In genomic region chr1:221708987-221709386, GRCh38 we compare ENCODE assay signal across 9 cellular contexts. TPM values are rescaled to one million over a fixed set of nuclear protein-coding genes. Genes with fewer than 3 reads are reported as not detected.
DNase-seq lines count a peak whose midpoint lies in the region; ATAC-seq and TF ChIP-seq lines count a peak whose summit lies in the region.
"Had no signal": no experiment of that assay in that cellular context is flagged by ENCODE, and none has a peak within 500 bp of the region (broad histone marks: within the 10 kb centered on the region; RNA-seq: fewer than 3 reads in every experiment).

No MANE protein-coding gene starts in this region.

- H3K4me1 Mint-ChIP-seq in Calu3 (ENCODE audit: low read depth, unreplicated experiment) (peaks cover 57% of the 10 kb centered on the region), neural crest cell (peaks cover 8% of the 10 kb centered on the region)
- H3K4me1 Mint-ChIP-seq in effector memory CD8-positive, alpha-beta T cell (ENCODE audit: low read depth in 2 of 2), result peaks cover 47 to 55% of the 10 kb centered on the region in 2 donors

- H3K9me3 Mint-ChIP-seq in Calu3 (ENCODE audit: low read depth, unreplicated experiment), result no peaks in the 10 kb centered on the region
- H3K9me3 Mint-ChIP-seq in effector memory CD8-positive, alpha-beta T cell, result no peaks in the 10 kb centered on the region
- peaks cover under 1% of the 10 kb centered on the region for H3K9me3 Mint-ChIP-seq in neural crest cell

- CTCF ChIA-PET in Calu3 (lab: Charles Lee), result interaction anchor here (0.6 to 1.3 kb wide), 18 partner anchors 9 to 1410 kb away, joined by 3 to 13 read pairs (median 6); no protein-coding TSS in a partner anchor

- peak; percentile 32 for ATAC-seq in GM21825 (IDR thresholded peaks at IDR 0.05; ENCODE audit: unreplicated experiment)
- peak; percentile 57 for ATAC-seq in effector memory CD8-positive, alpha-beta T cell (replicated peaks)

- DNase-seq in Calu3 (peak; percentile 72), NCI-H1105 (lab: John Stamatoyannopoulos, UW) (peak; percentile 98), T-helper 9 cell (peak; percentile 55), neural crest cell (ENCODE audit: low read depth, low spot score) (no peak), testis (no peak), lower leg skin (ENCODE audit: low spot score in 2 of 2) (no peak)
- peak; percentile 47 to 66 (median 62) for DNase-seq in effector memory CD8-positive, alpha-beta T cell

- H3K27me3 Mint-ChIP-seq in Calu3 (ENCODE audit: unreplicated experiment) (no peaks in the 10 kb centered on the region), neural crest cell (ENCODE audit: low read depth) (no peaks in the 10 kb centered on the region)
- H3K27me3 Mint-ChIP-seq in effector memory CD8-positive, alpha-beta T cell, result no peaks in the 10 kb centered on the region

- WGBS in testis, 2 donors, result 68 to 79% methylated on average over 3 of the region's 3 CpGs
- 37 to 39% methylated on average over 3 of the region's 3 CpGs for WGBS in lower leg skin, 2 donors

- peak overlapping the region; percentile 93 for H3K27ac Mint-ChIP-seq in Calu3 (ENCODE audit: unreplicated experiment)
- peak overlapping the region; percentile 95 to 97 for H3K27ac Mint-ChIP-seq in effector memory CD8-positive, alpha-beta T cell
- H3K27ac Mint-ChIP-seq in neural crest cell (ENCODE audit: unreplicated experiment), result peak overlapping the region; percentile 64

- TF ChIP-seq CTCF in Calu3 (IDR thresholded peaks at IDR 0.05; ENCODE audit: unreplicated experiment) (no peak), neural crest cell (conservative IDR thresholded peaks at IDR 0.05) (no peak), testis (IDR thresholded peaks at IDR 0.05) (no peak), lower leg skin (IDR thresholded peaks at IDR 0.05) (no peak)

- H3K4me3 Mint-ChIP-seq in Calu3 (ENCODE audit: low read depth, unreplicated experiment) (peak overlapping the region; percentile 31), neural crest cell (peak overlapping the region; percentile 46)
- H3K4me3 Mint-ChIP-seq in effector memory CD8-positive, alpha-beta T cell, result peak overlapping the region; percentile 14 to 49

- BruUV-seq in Calu3 (replicated peaks; lab: Mats Ljungman, UMichigan), result no TSS peak

- TF ChIP-seq POLR2A in testis (IDR thresholded peaks at IDR 0.05) (no peak), lower leg skin (IDR thresholded peaks at IDR 0.05) (no peak)

- H3K27ac ChIP-seq in testis, result no peak overlapping the region

- peaks cover 57% of the 10 kb centered on the region for H3K36me3 Mint-ChIP-seq in Calu3 (ENCODE audit: insufficient read depth, unreplicated experiment)
- peaks cover 74% of the 10 kb centered on the region for H3K36me3 Mint-ChIP-seq in effector memory CD8-positive, alpha-beta T cell (ENCODE audit: insufficient read depth)
- H3K36me3 Mint-ChIP-seq in neural crest cell (ENCODE audit: low read depth), result no peaks in the 10 kb centered on the region

- no peaks in the 10 kb centered on the region for H3K9me3 ChIP-seq in testis

- intact Hi-C loops in Calu3 (cut with micrococcal nuclease; ENCODE audit: unreplicated experiment) (no loop called here), testis (cut with DNase I; ENCODE audit: low total_unique reads) (no loop called here), lower leg skin (cut with DNase I; ENCODE audit: low total_unique reads) (loop anchor here (10.0 kb wide), 1 partner anchor 104 kb away; no protein-coding TSS in a partner anchor)

- H3K36me3 ChIP-seq in testis (ENCODE audit: low read depth, missing control alignments), result no peaks in the 10 kb centered on the region

- H3K4me1 ChIP-seq in testis, result no peaks in the 10 kb centered on the region

- H3K27me3 ChIP-seq in testis, result no peaks in the 10 kb centered on the region

- H3K4me3 ChIP-seq in testis, result no peak overlapping the region
- H3K4me3 ChIP-seq in lower leg skin (ENCODE audit: low read depth, poor library complexity, severe bottlenecking), result no peak overlapping the region
- H3K4me3 ChIP-seq: lung had no signal

RNA-seq across cellular contexts. Expression of gene DUSP10, which starts 32.9 kb away (rescaled TPM):
- total RNA-seq in Calu3 (2022), result 55.1 and 58.2 TPM in 2 replicates
- 1.6 and 1.7 TPM in 2 replicates for total RNA-seq in neural crest cell
- 10 to 100 TPM; 12.3 to 14.6 TPM for total RNA-seq in testis
- 17.4 TPM for polyA plus RNA-seq in testis (ENCODE audit: insufficient read depth, low read depth, low replicate concordance)
- 10 to 100 TPM; 11.8 to 20.9 (median 14.6) TPM for total RNA-seq in lower leg skin

Comparison
In these comparisons a context has a peak if more than half of its experiments do, and no peak if none do; other contexts are left out.
1. DNase-seq: peak in Calu3 (single experiment), NCI-H1105 (single experiment), T-helper 9 cell (single experiment) and effector memory CD8-positive, alpha-beta T cell (3 of 3); none in neural crest cell (single experiment), testis (single experiment) and lower leg skin (0 of 2).
2. Peak in every context shown above with its lines, with median percentiles within 50 percentile points of each other: H3K27ac Mint-ChIP-seq and H3K4me3 Mint-ChIP-seq.